Comparison of ENCODE assay signal across 19 cellular contexts in the genomic region with DNA sequence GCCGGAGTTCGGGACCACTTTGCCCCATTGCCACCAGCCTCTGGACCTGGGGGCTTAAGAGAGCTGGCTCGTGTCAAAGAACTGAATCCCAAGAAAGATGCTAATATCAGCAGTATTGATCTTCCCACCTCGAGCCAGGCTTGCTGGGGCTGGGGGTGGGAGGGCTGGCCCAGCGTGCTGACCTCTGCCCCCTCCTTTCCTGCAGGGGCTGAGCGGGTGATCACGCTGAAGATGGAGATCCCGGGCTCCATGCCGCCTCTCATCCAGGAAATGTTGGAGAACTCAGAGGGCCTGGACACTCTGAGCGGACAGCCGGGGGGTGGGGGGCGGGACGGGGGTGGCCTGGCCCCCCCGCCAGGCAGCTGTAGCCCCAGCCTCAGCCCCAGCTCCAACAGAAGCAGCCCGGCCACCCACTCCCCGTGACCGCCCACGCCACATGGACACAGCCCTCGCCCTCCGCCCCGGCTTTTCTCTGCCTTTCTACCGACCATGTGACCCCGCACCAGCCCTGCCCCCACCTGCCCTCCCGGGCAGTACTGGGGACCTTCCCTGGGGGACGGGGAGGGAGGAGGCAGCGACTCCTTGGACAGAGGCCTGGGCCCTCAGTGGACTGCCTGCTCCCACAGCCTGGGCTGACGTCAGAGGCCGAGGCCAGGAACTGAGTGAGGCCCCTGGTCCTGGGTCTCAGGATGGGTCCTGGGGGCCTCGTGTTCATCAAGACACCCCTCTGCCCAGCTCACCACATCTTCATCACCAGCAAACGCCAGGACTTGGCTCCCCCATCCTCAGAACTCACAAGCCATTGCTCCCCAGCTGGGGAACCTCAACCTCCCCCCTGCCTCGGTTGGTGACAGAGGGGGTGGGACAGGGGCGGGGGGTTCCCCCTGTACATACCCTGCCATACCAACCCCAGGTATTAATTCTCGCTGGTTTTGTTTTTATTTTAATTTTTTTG. TPM values are rescaled to one million over a fixed set of nuclear protein-coding genes. Genes with fewer than 3 reads are reported as not detected.
A peak's percentile ranks its signal among the peaks of the same experiment; 100 is the strongest.
DNase-seq lines count a peak whose midpoint lies in the region; ATAC-seq and TF ChIP-seq lines count a peak whose summit lies in the region.
"Had no signal": no experiment of that assay in that cellular context is flagged by ENCODE, and none has a peak within 500 bp of the region (broad histone marks: within the 10 kb centered on the region; RNA-seq: fewer than 3 reads in every experiment).

No MANE protein-coding gene starts in this region.

- H3K4me3 ChIP-seq in right atrium auricular region, result no peak overlapping the region
- H3K4me3 ChIP-seq in osteoblast (ENCODE audit: insufficient read depth, low read length), result no peak overlapping the region
- H3K4me3 ChIP-seq in uterus, result no peak overlapping the region
- no peak overlapping the region for H3K4me3 ChIP-seq in OCI-LY7 (ENCODE audit: low read depth, low read length, poor library complexity, severe bottlenecking)

- no peak overlapping the region for H3K4me2 ChIP-seq in osteoblast (ENCODE audit: insufficient read depth, low read length)
- H3K4me2 ChIP-seq in OCI-LY7 (ENCODE audit: low read length), result no peak overlapping the region
- H3K4me2 ChIP-seq: KMS-11 had no signal

- no peak for ATAC-seq in GM19452 (IDR thresholded peaks at IDR 0.05; ENCODE audit: unreplicated experiment)

- peaks cover 33% of the 10 kb centered on the region for H3K36me3 Mint-ChIP-seq in brain
- H3K36me3 Mint-ChIP-seq: natural killer cell treated with Interleukin-12 subunit alpha and Interleukin-12 subunit beta and Interleukin-15 and Interleukin-18, amount 100 ng/mL, for 72 hours had no signal

- H2AFZ ChIP-seq in osteoblast (ENCODE audit: low read length) (no peak overlapping the region), OCI-LY7 (ENCODE audit: low read length) (no peak overlapping the region)

- peaks cover 0 to 2% (median 0%) of the 10 kb centered on the region in 5 experiments for H3K9me3 Mint-ChIP-seq in brain
- H3K9me3 Mint-ChIP-seq: activated B cell treated with CpG ODN at 0.5 μM for 24 hours; activated naive CD8-positive, alpha-beta T cell treated with anti-CD3 and anti-CD28 coated beads, Interleukin-2, amount 50 U/mL, for 24 hours; dendritic cell treated with granulocyte-macrophage colony-stimulating factor and Interleukin-4, amounts not matched to agents 40 ng/mL and 50 ng/mL, for 4 days; HFFc6; natural killer cell treated with Interleukin-12 subunit alpha and Interleukin-12 subunit beta and Interleukin-15 and Interleukin-18, amount 100 ng/mL, for 72 hours had no signal

- H3K4me3 Mint-ChIP-seq in brain, result no peak overlapping the region
- H3K4me3 Mint-ChIP-seq: activated B cell treated with CpG ODN at 0.5 μM for 24 hours; activated naive CD8-positive, alpha-beta T cell treated with anti-CD3 and anti-CD28 coated beads, Interleukin-2, amount 50 U/mL, for 24 hours; dendritic cell treated with granulocyte-macrophage colony-stimulating factor and Interleukin-4, amounts not matched to agents 40 ng/mL and 50 ng/mL, for 4 days; HFFc6; natural killer cell treated with Interleukin-12 subunit alpha and Interleukin-12 subunit beta and Interleukin-15 and Interleukin-18, amount 100 ng/mL, for 72 hours had no signal

- BruUV-seq in OCI-LY7 (replicated peaks; lab: Mats Ljungman, UMichigan), result no TSS peak

- POLR2A ChIA-PET in OCI-LY7 (lab: Charles Lee), result interaction anchor here (0.5 kb wide), 1 partner anchor 182 kb away, joined by 4 read pairs; no protein-coding TSS in a partner anchor

- H3K4me1 ChIP-seq in right atrium auricular region (peaks cover 0 to 30% of the 10 kb centered on the region in 2 donors), osteoblast (ENCODE audit: insufficient read depth, low read length) (peaks cover 5% of the 10 kb centered on the region), uterus (peaks cover 0 to 3% of the 10 kb centered on the region in 2 donors), OCI-LY7 (ENCODE audit: insufficient read depth, low read length, poor library complexity, severe bottlenecking) (peaks cover 8% of the 10 kb centered on the region)

- H4K20me1 ChIP-seq in osteoblast (ENCODE audit: insufficient read depth, low read length), result peaks cover 28% of the 10 kb centered on the region
- no peaks in the 10 kb centered on the region for H4K20me1 ChIP-seq in OCI-LY7 (ENCODE audit: insufficient read depth, low read length)

- H3K36me3 ChIP-seq in right atrium auricular region (peaks cover 52% of the 10 kb centered on the region), osteoblast (ENCODE audit: insufficient read depth, low read length) (peaks cover 26% of the 10 kb centered on the region), uterus (no peaks in the 10 kb centered on the region), OCI-LY7 (ENCODE audit: insufficient read depth, low read length) (no peaks in the 10 kb centered on the region)

- CTCF ChIA-PET in OCI-LY7 (lab: Charles Lee; ENCODE audit: unreplicated experiment), result interaction anchor here (0.6 kb wide), 1 partner anchor 116 kb away, joined by 6 read pairs; no protein-coding TSS in a partner anchor

- H3K27ac Mint-ChIP-seq in brain, result peak overlapping the region in 3 of 5 experiments; percentile 63 to 87 (median 86)
- H3K27ac Mint-ChIP-seq: activated naive CD8-positive, alpha-beta T cell treated with anti-CD3 and anti-CD28 coated beads, Interleukin-2, amount 50 U/mL, for 24 hours; dendritic cell treated with granulocyte-macrophage colony-stimulating factor and Interleukin-4, amounts not matched to agents 40 ng/mL and 50 ng/mL, for 4 days; HFFc6; natural killer cell treated with Interleukin-12 subunit alpha and Interleukin-12 subunit beta and Interleukin-15 and Interleukin-18, amount 100 ng/mL, for 72 hours had no signal

- H3K4me1 Mint-ChIP-seq in brain, result peaks cover 62% of the 10 kb centered on the region

- DNase-seq in right atrium auricular region (ENCODE audit: low spot score), result no peak
- peak; percentile 49 for DNase-seq in osteoblast (ENCODE audit: insufficient read length, low spot score, missing footprints)
- peak; percentile 60 to 64 for DNase-seq in uterus
- no peak for DNase-seq in NCI-H345 treated with DMSO at 0.1 percent for 48 hours (lab: John Stamatoyannopoulos, UW; ENCODE audit: unreplicated experiment)
- DNase-seq in OCI-LY7 (ENCODE audit: low spot score), result no peak
- DNase-seq: activated B cell treated with CpG ODN at 0.5 μM for 24 hours; activated naive CD8-positive, alpha-beta T cell treated with anti-CD3 and anti-CD28 coated beads, Interleukin-2, amount 50 U/mL, for 24 hours; Calu3; HFFc6; NCI-H1048; NCI-H510A; SIG-M5 had no signal

- no peak for TF ChIP-seq CTCF in brain (conservative IDR thresholded peaks at IDR 0.05)
- TF ChIP-seq CTCF in right atrium auricular region (IDR thresholded peaks at IDR 0.05), result no peak
- no peak for TF ChIP-seq CTCF in osteoblast (IDR thresholded peaks at IDR 0.05; ENCODE audit: extremely low read depth, low read depth, low read length)
- no peak for TF ChIP-seq CTCF in uterus (IDR thresholded peaks at IDR 0.05)
- no peak for TF ChIP-seq CTCF in OCI-LY7 (conservative IDR thresholded peaks at IDR 0.05; ENCODE audit: low read length)

- H3K27me3 ChIP-seq in right atrium auricular region (no peaks in the 10 kb centered on the region), osteoblast (ENCODE audit: insufficient read depth, low read length) (no peaks in the 10 kb centered on the region), uterus (no peaks in the 10 kb centered on the region)
- H3K27me3 ChIP-seq: BE2C had no signal

- TF ChIP-seq POLR2A in uterus (IDR thresholded peaks at IDR 0.05), result no peak

- H3K79me2 ChIP-seq in osteoblast (ENCODE audit: insufficient read depth, low read length) (peaks cover 12% of the 10 kb centered on the region), OCI-LY7 (ENCODE audit: insufficient read depth, low read depth, low read length) (no peaks in the 10 kb centered on the region)

- H3K9me3 ChIP-seq in right atrium auricular region (no peaks in the 10 kb centered on the region), osteoblast (ENCODE audit: low read depth, low read length) (no peaks in the 10 kb centered on the region), uterus (no peaks in the 10 kb centered on the region), OCI-LY7 (ENCODE audit: low read length) (no peaks in the 10 kb centered on the region)
- H3K9me3 ChIP-seq: BE2C had no signal

- intact Hi-C loops in uterus (cut with DNase I; ENCODE audit: low total_unique reads) (loop anchor here (2.0 to 10.0 kb wide), 2 partner anchors 53 to 179 kb away; no protein-coding TSS in a partner anchor), OCI-LY7 (cut with micrococcal nuclease; ENCODE audit: unreplicated experiment) (loop anchor here (1.0 to 5.0 kb wide), 4 partner anchors 53 to 154 kb away; partner anchors contain the start of genes IGFBP4 and TOP2A)

- peak overlapping the region; percentile 27 to 55 for H3K27ac ChIP-seq in right atrium auricular region
- H3K27ac ChIP-seq in osteoblast (ENCODE audit: low read depth, low read length), result no peak overlapping the region
- peak overlapping the region; percentile 65 to 68 for H3K27ac ChIP-seq in uterus
- H3K27ac ChIP-seq in OCI-LY7 (ENCODE audit: low read depth, low read length, poor library complexity, severe bottlenecking), result no peak overlapping the region
- H3K27ac ChIP-seq: KMS-11 had no signal

- peaks cover 8% of the 10 kb centered on the region for H3K27me3 Mint-ChIP-seq in brain

- H3K9me2 ChIP-seq in OCI-LY7 (ENCODE audit: insufficient read depth, low read length), result no peaks in the 10 kb centered on the region

RNA-seq across cellular contexts. Expression of gene GJD3, which starts 8.5 kb away (rescaled TPM):
- not detected for polyA plus RNA-seq in brain (ENCODE audit: insufficient read depth, low read depth, low replicate concordance)
- total RNA-seq in right atrium auricular region (1 to 10 TPM in 1 of 2 donors, not detected in 1; 1.6 TPM), osteoblast (1.8 and 2.7 TPM in 2 replicates), uterus (1 to 10 TPM in 1 of 4 donors, under 1 TPM in 1, not detected in 2; 0.83 to 3.8 TPM), OCI-LY7 (2022) (not detected in 2 replicates)
- total RNA-seq in OCI-LY7 (2014; rRNA removed; shearing (Covaris generic)), result not detected in 2 replicates
- total RNA-seq: activated B cell treated with CpG ODN at 0.5 μM for 24 hours; natural killer cell treated with Interleukin-12 subunit alpha and Interleukin-12 subunit beta and Interleukin-15 and Interleukin-18, amount 100 ng/mL, for 72 hours; T-helper 2 cell treated with Interferon-gamma antibody and Interleukin-4, amounts not matched to agents 100 ng/mL and 5 ng/mL, for 36 hours had no signal

RNA-seq across cellular contexts. Expression of gene RARA, which starts 47.1 kb away (rescaled TPM):
- 26.2 TPM for polyA plus RNA-seq in brain (ENCODE audit: insufficient read depth, low read depth, low replicate concordance)
- total RNA-seq in right atrium auricular region, result 10 to 100 TPM; 28.5 to 51.7 TPM
- 31.1 and 32.4 TPM in 2 replicates for total RNA-seq in osteoblast
- 10 to 100 TPM; 18.9 to 80.5 (median 46.3) TPM for total RNA-seq in uterus
- 3.1 and 5.7 TPM in 2 replicates for total RNA-seq in OCI-LY7 (2014; rRNA removed; shearing (Covaris generic))
- 8.0 and 8.6 TPM in 2 replicates for total RNA-seq in OCI-LY7 (2022)

Comparison
In these comparisons a context has a peak if more than half of its experiments do, and no peak if none do; other contexts are left out.
1. DNase-seq: peak in osteoblast (single experiment) and uterus (2 of 2); none in right atrium auricular region (single experiment), NCI-H345 treated with DMSO at 0.1 percent for 48 hours (single experiment) and OCI-LY7 (single experiment).
2. H3K27ac ChIP-seq: peak in right atrium auricular region (2 of 2) and uterus (2 of 2); none in osteoblast (single experiment) and OCI-LY7 (single experiment).